Comparison of ENCODE assay signal across 14 cellular contexts in the genomic region with DNA sequence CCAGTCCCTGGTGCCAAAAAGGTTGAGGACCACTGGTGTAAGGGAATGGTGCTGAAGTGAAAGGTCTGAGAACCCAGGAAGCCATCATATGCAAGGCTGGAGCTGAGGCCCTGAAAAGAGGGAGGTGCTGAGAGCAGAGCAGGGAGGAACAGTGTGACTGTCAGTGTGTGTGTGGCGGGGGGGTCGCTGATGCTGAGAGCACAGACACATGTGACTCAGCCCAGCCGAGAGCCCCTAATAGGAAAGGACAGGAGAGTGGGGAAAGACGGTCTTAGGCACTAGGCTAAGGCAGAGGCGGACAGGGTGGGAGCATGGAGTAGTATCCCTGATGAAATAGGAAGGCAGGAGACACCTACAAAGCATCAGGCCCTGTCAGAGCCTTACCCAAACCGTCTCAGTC. TPM values are rescaled to one million over a fixed set of nuclear protein-coding genes. Genes with fewer than 3 reads are reported as not detected.
A peak's percentile ranks its signal among the peaks of the same experiment; 100 is the strongest.
DNase-seq lines count a peak whose midpoint lies in the region; ATAC-seq and TF ChIP-seq lines count a peak whose summit lies in the region.
"Had no signal": no experiment of that assay in that cellular context is flagged by ENCODE, and none has a peak within 500 bp of the region (broad histone marks: within the 10 kb centered on the region; RNA-seq: fewer than 3 reads in every experiment).

No MANE protein-coding gene starts in this region.

- no peaks in the 10 kb centered on the region for H3K27me3 ChIP-seq in suprapubic skin

- no peak overlapping the region for H3K27ac Mint-ChIP-seq in activated naive CD4-positive, alpha-beta T cell treated with anti-CD3 and anti-CD28 coated beads, Interleukin-2, amount 10 ng/mL, durations not matched to agents 7 days and 5 days
- H3K27ac Mint-ChIP-seq in T-helper 17 cell, result peak overlapping the region; percentile 67

- peaks cover 22% of the 10 kb centered on the region for H3K4me1 ChIP-seq in suprapubic skin

- H3K36me3 Mint-ChIP-seq in activated naive CD4-positive, alpha-beta T cell treated with anti-CD3 and anti-CD28 coated beads, Interleukin-2, amount 10 ng/mL, durations not matched to agents 7 days and 5 days, result no peaks in the 10 kb centered on the region
- H3K36me3 Mint-ChIP-seq in T-helper 17 cell (ENCODE audit: low read depth), result peaks cover 4% of the 10 kb centered on the region

- peaks cover 75% of the 10 kb centered on the region for H3K27me3 Mint-ChIP-seq in activated naive CD4-positive, alpha-beta T cell treated with anti-CD3 and anti-CD28 coated beads, Interleukin-2, amount 10 ng/mL, durations not matched to agents 7 days and 5 days
- peaks cover 44% of the 10 kb centered on the region for H3K27me3 Mint-ChIP-seq in T-helper 17 cell

- no peaks in the 10 kb centered on the region for H3K9me3 Mint-ChIP-seq in activated naive CD4-positive, alpha-beta T cell treated with anti-CD3 and anti-CD28 coated beads, Interleukin-2, amount 10 ng/mL, durations not matched to agents 7 days and 5 days

- H3K9me3 ChIP-seq in T-helper 17 cell (ENCODE audit: control insufficient read depth, low read length, poor library complexity, severe bottlenecking), result no peaks in the 10 kb centered on the region
- no peaks in the 10 kb centered on the region for H3K9me3 ChIP-seq in suprapubic skin
- H3K9me3 ChIP-seq: BLaER1 treated with 17β-estradiol and CSF1 and Interleukin-3, amounts not matched to agents 10 nM and 100 nM had no signal

- H3K36me3 ChIP-seq in suprapubic skin, result peaks cover 8% of the 10 kb centered on the region
- H3K36me3 ChIP-seq: BLaER1 treated with 17β-estradiol and CSF1 and Interleukin-3, amounts not matched to agents 10 nM and 100 nM had no signal

- 73% methylated on average over 6 of the region's 6 CpGs for WGBS in suprapubic skin

- H3K4me3 ChIP-seq in foreskin fibroblast (ENCODE audit: low read depth in 1 of 2, low read length in 2 of 2) (peak overlapping the region; percentile 66 to 86), suprapubic skin (peak overlapping the region; percentile 75)

- CTCF ChIA-PET in activated naive CD4-positive, alpha-beta T cell treated with anti-CD3 and anti-CD28 coated beads, Interleukin-2, amount 10 ng/mL, durations not matched to agents 7 days and 5 days (lab: Charles Lee), result interaction anchor here (5.9 kb wide), 1 partner anchor 86 kb away, joined by 102 read pairs; no protein-coding TSS in a partner anchor

- no peak overlapping the region for H3K27ac ChIP-seq in suprapubic skin

- no peak for TF ChIP-seq CTCF in foreskin fibroblast (IDR thresholded peaks at IDR 0.05; ENCODE audit: low read depth, low read length)
- no peak for TF ChIP-seq CTCF in suprapubic skin (IDR thresholded peaks at IDR 0.05)
- no peak for TF ChIP-seq CTCF in omental fat pad (IDR thresholded peaks at IDR 0.05)

- TF ChIP-seq EP300 in suprapubic skin (IDR thresholded peaks at IDR 0.05), result no peak

- no peak for TF ChIP-seq POLR2A in suprapubic skin (IDR thresholded peaks at IDR 0.05)

- no peak for DNase-seq in activated naive CD4-positive, alpha-beta T cell treated with anti-CD3 and anti-CD28 coated beads, Interleukin-2, amount 10 ng/mL, durations not matched to agents 7 days and 5 days
- no peak for DNase-seq in activated naive CD4-positive, alpha-beta T cell treated with anti-CD3 and anti-CD28 coated beads, Interleukin-2, amount 50 U/mL, for 16 hours
- DNase-seq in T-helper 17 cell (no peak), foreskin fibroblast (no peak), suprapubic skin (ENCODE audit: low spot score in 2 of 2) (no peak), omental fat pad (ENCODE audit: low spot score) (no peak)
- DNase-seq: NCI-H69; stimulated activated CD4-positive, alpha-beta T cell treated with anti-CD3 and anti-CD28 coated beads, Interleukin-15, amount 100 ng/mL, for 24 hours had no signal

- peak overlapping the region; percentile 37 for H3K4me3 Mint-ChIP-seq in activated naive CD4-positive, alpha-beta T cell treated with anti-CD3 and anti-CD28 coated beads, Interleukin-2, amount 10 ng/mL, durations not matched to agents 7 days and 5 days
- peak overlapping the region; percentile 84 for H3K4me3 Mint-ChIP-seq in T-helper 17 cell

- ATAC-seq in T-helper 17 cell (no peak), GM19351 (IDR thresholded peaks at IDR 0.05; ENCODE audit: unreplicated experiment) (no peak), omental fat pad (ENCODE audit: low FRiP score) (no peak), HG03196 (IDR thresholded peaks at IDR 0.05; ENCODE audit: unreplicated experiment) (no peak)
- ATAC-seq: activated CD4-positive, CD25-positive, alpha-beta regulatory T cell treated with anti-CD3 and anti-CD28 coated beads, Interleukin-2, amount 50 U/mL, for 24 hours had no signal

- peaks cover 18% of the 10 kb centered on the region for H3K4me1 Mint-ChIP-seq in activated naive CD4-positive, alpha-beta T cell treated with anti-CD3 and anti-CD28 coated beads, Interleukin-2, amount 10 ng/mL, durations not matched to agents 7 days and 5 days
- peaks cover 16% of the 10 kb centered on the region for H3K4me1 Mint-ChIP-seq in T-helper 17 cell

RNA-seq across cellular contexts. Expression of a gene that starts 1.2 kb away (rescaled TPM):
- total RNA-seq in T-helper 17 cell (1 to 10 TPM in 1 of 2 donors, under 1 TPM in 1; 0.37 to 1.2 TPM), suprapubic skin (10 to 100 TPM; 10.7 to 21.7 (median 17.3) TPM), omental fat pad (10 to 100 TPM in 3 of 4 donors, 1 to 10 TPM in 1; 8.0 to 27.4 (median 18.3) TPM)

RNA-seq across cellular contexts. Expression of a gene that starts 17.0 kb away (rescaled TPM):
- total RNA-seq in T-helper 17 cell (10 to 100 TPM; 16.7 to 20.3 TPM), suprapubic skin (10 to 100 TPM; 30.9 to 47.1 (median 43.6) TPM), omental fat pad (10 to 100 TPM; 12.9 to 25.2 (median 21.9) TPM)

RNA-seq across cellular contexts. Expression of a gene that starts 25.7 kb away (rescaled TPM):
- not detected for total RNA-seq in T-helper 17 cell
- total RNA-seq in suprapubic skin, result 10 to 100 TPM; 14.9 to 27.8 (median 24.9) TPM
- 100 to 1,000 TPM in 2 of 4 donors, 10 to 100 TPM in 2; 79.0 to 170 (median 111) TPM for total RNA-seq in omental fat pad
- total RNA-seq: glomerular endothelial cell, mononuclear cell had no signal

RNA-seq across cellular contexts. Expression of a gene that starts 49.7 kb away (rescaled TPM):
- total RNA-seq in T-helper 17 cell (under 1 TPM; 0.25 to 0.57 TPM), suprapubic skin (1 to 10 TPM in 3 of 4 donors, under 1 TPM in 1; 0.62 to 3.9 (median 1.5) TPM), omental fat pad (1 to 10 TPM in 3 of 4 donors, under 1 TPM in 1; 0.44 to 3.0 (median 1.7) TPM)

Comparison
In these comparisons a context has a peak if more than half of its experiments do, and no peak if none do; other contexts are left out.
1. RNA of a gene that starts 1.2 kb away (total RNA-seq): 8.0 to 27.4 TPM in omental fat pad and 10.7 to 21.7 TPM in suprapubic skin; 0.37 to 1.2 TPM in T-helper 17 cell; every median in the first group is over 4 times any median in the second.
2. RNA of a gene that starts 25.7 kb away (total RNA-seq): 79.0 to 170 TPM in omental fat pad and 14.9 to 27.8 TPM in suprapubic skin; not detected in T-helper 17 cell; every median in the first group is over 10 times any median in the second.